In the genomic region with DNA sequence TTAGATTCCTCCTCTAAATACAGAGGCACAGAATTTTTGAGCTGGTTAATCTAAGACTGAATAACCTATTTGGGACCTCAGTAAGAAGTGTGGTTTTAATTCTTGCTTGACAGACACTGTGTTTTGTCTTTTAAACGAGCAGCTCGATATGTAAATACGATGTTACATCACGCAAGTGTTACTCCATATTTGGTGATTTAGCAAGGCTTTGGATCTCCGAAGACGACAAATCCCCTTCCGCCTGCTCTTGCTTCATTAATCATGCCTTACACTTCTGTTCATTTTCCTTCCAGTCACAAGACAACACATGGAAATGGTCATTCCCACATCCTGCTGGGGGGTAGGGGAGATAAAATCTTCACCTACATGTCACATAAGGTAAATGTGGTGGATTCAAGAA, we compare ENCODE assay signal across 16 cellular contexts. TPM values are rescaled to one million over a fixed set of nuclear protein-coding genes. Genes with fewer than 3 reads are reported as not detected.
A peak's percentile ranks its signal among the peaks of the same experiment; 100 is the strongest.
DNase-seq lines count a peak whose midpoint lies in the region; ATAC-seq and TF ChIP-seq lines count a peak whose summit lies in the region.
"Had no signal": no experiment of that assay in that cellular context is flagged by ENCODE, and none has a peak within 500 bp of the region (broad histone marks: within the 10 kb centered on the region; RNA-seq: fewer than 3 reads in every experiment).

No MANE protein-coding gene starts in this region.

- H3K36me3 ChIP-seq in BLaER1: peaks cover 68% of the 10 kb centered on the region
- H3K36me3 ChIP-seq: ovary, uterus had no signal

- no peak overlapping the region for H2BK120ac ChIP-seq in H9 (ENCODE audit: low read depth, low read length, poor library complexity, severe bottlenecking)

- no peak overlapping the region for H2BK5ac ChIP-seq in H9 (ENCODE audit: insufficient read length, low read length)

- peak overlapping the region; percentile 57 for H3T11ph ChIP-seq in H9 (ENCODE audit: low read length)

- H3K27ac Mint-ChIP-seq in H9: peak overlapping the region; percentile 30 to 77 (median 63); a peak in 2 of 7 replicates
- peak overlapping the region in 4 of 5 experiments; percentile 98 to 99 (median 98) for H3K27ac Mint-ChIP-seq in brain
- peak overlapping the region; percentile 76 for H3K27ac Mint-ChIP-seq in mesothelial cell of epicardium
- no peak overlapping the region for H3K27ac Mint-ChIP-seq in activated naive CD4-positive, alpha-beta T cell treated with anti-CD3 and anti-CD28 coated beads for 36 hours
- no peak overlapping the region for H3K27ac Mint-ChIP-seq in activated T-helper 17 cell treated with anti-CD3 and anti-CD28 coated beads, Interleukin-2, amount 50 U/mL, for 72 hours
- H3K27ac Mint-ChIP-seq in chondrocyte (ENCODE audit: unreplicated experiment): no peak overlapping the region
- no peak overlapping the region for H3K27ac Mint-ChIP-seq in osteocyte (ENCODE audit: unreplicated experiment)

- no peak overlapping the region for H3K23ac ChIP-seq in H9 (ENCODE audit: insufficient read length, low read depth, low read length)

- no peak overlapping the region for H2AK5ac ChIP-seq in H9 (ENCODE audit: insufficient read length, low read length)

- H3K23me2 ChIP-seq in H9 (ENCODE audit: insufficient read length, low read depth, low read length, poor library complexity, severe bottlenecking): peaks cover 4% of the 10 kb centered on the region

- H2AFZ ChIP-seq in H9 (ENCODE audit: low read length): no peak overlapping the region

- H3K27me3 Mint-ChIP-seq in H9 (ENCODE audit: low read depth) (no peaks in the 10 kb centered on the region), brain (no peaks in the 10 kb centered on the region), mesothelial cell of epicardium (ENCODE audit: low read depth) (no peaks in the 10 kb centered on the region), chondrocyte (ENCODE audit: low read depth) (no peaks in the 10 kb centered on the region), osteocyte (ENCODE audit: unreplicated experiment) (no peaks in the 10 kb centered on the region)
- peaks cover 48% of the 10 kb centered on the region for H3K27me3 Mint-ChIP-seq in activated naive CD4-positive, alpha-beta T cell treated with anti-CD3 and anti-CD28 coated beads for 36 hours (ENCODE audit: low read depth)
- H3K27me3 Mint-ChIP-seq in activated T-helper 17 cell treated with anti-CD3 and anti-CD28 coated beads, Interleukin-2, amount 50 U/mL, for 72 hours: peaks cover 52% of the 10 kb centered on the region

- H3K14ac ChIP-seq in H9 (ENCODE audit: insufficient read depth, low read length): no peak overlapping the region

- TF ChIP-seq CTCF in H9 (conservative IDR thresholded peaks at IDR 0.05): no peak
- TF ChIP-seq CTCF in brain (conservative IDR thresholded peaks at IDR 0.05): no peak
- TF ChIP-seq CTCF in mesothelial cell of epicardium (IDR thresholded peaks at IDR 0.05; ENCODE audit: unreplicated experiment): no peak
- TF ChIP-seq CTCF in chondrocyte (IDR thresholded peaks at IDR 0.05): no peak
- no peak for TF ChIP-seq CTCF in osteocyte (IDR thresholded peaks at IDR 0.05)

- H3K4me1 Mint-ChIP-seq in H9 (peaks cover 81 to 84% of the 10 kb centered on the region in 2 experiments), brain (peaks cover 96% of the 10 kb centered on the region), mesothelial cell of epicardium (peaks cover 85% of the 10 kb centered on the region), chondrocyte (ENCODE audit: low read depth) (peaks cover 9% of the 10 kb centered on the region), osteocyte (ENCODE audit: unreplicated experiment) (peaks cover 8% of the 10 kb centered on the region)
- H3K4me1 Mint-ChIP-seq in activated naive CD4-positive, alpha-beta T cell treated with anti-CD3 and anti-CD28 coated beads for 36 hours (ENCODE audit: low read depth): peaks cover 4% of the 10 kb centered on the region
- peaks cover 2% of the 10 kb centered on the region for H3K4me1 Mint-ChIP-seq in activated T-helper 17 cell treated with anti-CD3 and anti-CD28 coated beads, Interleukin-2, amount 50 U/mL, for 72 hours

- H3K56ac ChIP-seq in H9 (ENCODE audit: insufficient read length, low read depth, low read length): no peak overlapping the region

- H3K9me3 ChIP-seq in BLaER1: no peaks in the 10 kb centered on the region
- no peaks in the 10 kb centered on the region for H3K9me3 ChIP-seq in H9 (ENCODE audit: control insufficient read depth, low read depth, low read length)
- H3K9me3 ChIP-seq: ovary, uterus had no signal

- ATAC-seq in activated T-helper 17 cell treated with anti-CD3 and anti-CD28 coated beads, Interleukin-2, amount 50 U/mL, for 72 hours (replicated peaks): no peak
- ATAC-seq: SK-N-SH treated with all-trans-retinoic acid at 6 μM for 48 hours had no signal

- no peak overlapping the region for H4K91ac ChIP-seq in H9 (ENCODE audit: insufficient read length, low read depth, low read length)

- peak overlapping the region; percentile 98 for H3K27ac ChIP-seq in BLaER1
- peak overlapping the region; percentile 7 for H3K27ac ChIP-seq in H9 (ENCODE audit: insufficient read length, low read depth, low read length)
- H3K27ac ChIP-seq: ovary, uterus, WERI-Rb-1 had no signal

- intact Hi-C loops in activated naive CD4-positive, alpha-beta T cell treated with anti-CD3 and anti-CD28 coated beads for 36 hours (cut with micrococcal nuclease): no loop called here

- H3K79me1 ChIP-seq in H9 (ENCODE audit: insufficient read depth, low read depth, low read length, poor library complexity, severe bottlenecking): peaks cover 6% of the 10 kb centered on the region

- H3K27me3 ChIP-seq in BLaER1 (no peaks in the 10 kb centered on the region), H9 (ENCODE audit: insufficient read depth, low read length) (no peaks in the 10 kb centered on the region)
- H3K27me3 ChIP-seq: ovary had no signal

- peak overlapping the region; percentile 94; the same call in 1 of the 2 replicates for H3K4me3 ChIP-seq in BLaER1
- H3K4me3 ChIP-seq: ovary, uterus had no signal

- peak overlapping the region; percentile 73 for H3K18ac ChIP-seq in H9 (ENCODE audit: insufficient read length, low read depth, low read length)

- H3K36me3 Mint-ChIP-seq in H9 (ENCODE audit: insufficient read depth in 1 of 3, low read depth in 3 of 3) (peaks cover 27 to 77% (median 52%) of the 10 kb centered on the region in 3 experiments; a peak in 6 of 7 replicates), brain (peaks cover 28% of the 10 kb centered on the region), mesothelial cell of epicardium (peaks cover 7% of the 10 kb centered on the region), chondrocyte (ENCODE audit: low read depth) (peaks cover 15% of the 10 kb centered on the region), osteocyte (ENCODE audit: unreplicated experiment) (peaks cover 17% of the 10 kb centered on the region)
- H3K36me3 Mint-ChIP-seq in activated naive CD4-positive, alpha-beta T cell treated with anti-CD3 and anti-CD28 coated beads for 36 hours (ENCODE audit: low read depth): no peaks in the 10 kb centered on the region
- no peaks in the 10 kb centered on the region for H3K36me3 Mint-ChIP-seq in activated T-helper 17 cell treated with anti-CD3 and anti-CD28 coated beads, Interleukin-2, amount 50 U/mL, for 72 hours (ENCODE audit: low read depth)

- H4K20me1 ChIP-seq in BLaER1 (peaks cover 99% of the 10 kb centered on the region), H9 (ENCODE audit: control insufficient read depth, insufficient read depth, insufficient read length) (no peaks in the 10 kb centered on the region)

- DNase-seq in H9: no peak
- DNase-seq in mesothelial cell of epicardium (ENCODE audit: low spot score in 2 of 2, unreplicated experiment in 2 of 2): no peak
- no peak for DNase-seq in activated naive CD4-positive, alpha-beta T cell treated with anti-CD3 and anti-CD28 coated beads for 36 hours
- DNase-seq in chondrocyte (ENCODE audit: low spot score): no peak
- no peak for DNase-seq in osteocyte (ENCODE audit: extremely low spot score, unreplicated experiment)
- DNase-seq: activated naive CD4-positive, alpha-beta T cell treated with anti-CD3 and anti-CD28 coated beads, Interleukin-2, amount 50 U/mL, for 16 hours; cerebellar nuclear complex; NCI-H1694 treated with DMSO at 0.1 percent for 48 hours; NCI-H774; ovary; uterus; WERI-Rb-1 had no signal

- no peak overlapping the region for H3K4ac ChIP-seq in H9 (ENCODE audit: low read depth, low read length)

- H3K4me2 ChIP-seq in BLaER1: peak overlapping the region; percentile 92
- no peak overlapping the region for H3K4me2 ChIP-seq in H9 (ENCODE audit: insufficient read depth, insufficient read length, low read length)

- H2BK15ac ChIP-seq in H9 (ENCODE audit: low read depth, low read length): no peak overlapping the region

- H3K4me3 Mint-ChIP-seq in H9 (no peak overlapping the region), brain (peak overlapping the region; percentile 19 to 97 (median 93)), mesothelial cell of epicardium (no peak overlapping the region), chondrocyte (ENCODE audit: unreplicated experiment) (no peak overlapping the region), osteocyte (ENCODE audit: unreplicated experiment) (no peak overlapping the region)
- no peak overlapping the region for H3K4me3 Mint-ChIP-seq in activated naive CD4-positive, alpha-beta T cell treated with anti-CD3 and anti-CD28 coated beads for 36 hours
- no peak overlapping the region for H3K4me3 Mint-ChIP-seq in activated T-helper 17 cell treated with anti-CD3 and anti-CD28 coated beads, Interleukin-2, amount 50 U/mL, for 72 hours

- H3K4me1 ChIP-seq in BLaER1: peaks cover 96% of the 10 kb centered on the region
- H3K4me1 ChIP-seq in H9 (ENCODE audit: insufficient read depth, low read length): peaks cover 12% of the 10 kb centered on the region

- no CpG with 5 or more reads among the region's 7 CpGs for WGBS in H9 (ENCODE audit: extremely low coverage, insufficient read length, low lambda C conversion rate)

- H4K5ac ChIP-seq in H9 (ENCODE audit: insufficient read length, low read depth, low read length): no peak overlapping the region

- H3K9ac ChIP-seq in BLaER1 (peak overlapping the region; percentile 23; the same call in 1 of the 2 replicates), H9 (ENCODE audit: extremely low read depth, insufficient read length, low read length) (no peak overlapping the region)

- CTCF ChIA-PET in activated naive CD4-positive, alpha-beta T cell treated with anti-CD3 and anti-CD28 coated beads for 36 hours (lab: Charles Lee): no interaction called here

- H2BK20ac ChIP-seq in H9 (ENCODE audit: low read depth, low read length, poor library complexity, severe bottlenecking): no peak overlapping the region

- H4K8ac ChIP-seq in H9 (replicated peaks; ENCODE audit: insufficient read length, low read depth, low read length): no peak overlapping the region

- H3K9me3 Mint-ChIP-seq in H9 (no peaks in the 10 kb centered on the region), brain (no peaks in the 10 kb centered on the region), mesothelial cell of epicardium (no peaks in the 10 kb centered on the region), chondrocyte (ENCODE audit: low read depth) (no peaks in the 10 kb centered on the region), osteocyte (ENCODE audit: unreplicated experiment) (no peaks in the 10 kb centered on the region)
- no peaks in the 10 kb centered on the region for H3K9me3 Mint-ChIP-seq in activated naive CD4-positive, alpha-beta T cell treated with anti-CD3 and anti-CD28 coated beads for 36 hours
- no peaks in the 10 kb centered on the region for H3K9me3 Mint-ChIP-seq in activated T-helper 17 cell treated with anti-CD3 and anti-CD28 coated beads, Interleukin-2, amount 50 U/mL, for 72 hours

- H3K79me2 ChIP-seq in H9 (ENCODE audit: insufficient read depth, low read length): peaks cover 31% of the 10 kb centered on the region; the same call in 1 of the 2 replicates

- no peak overlapping the region for H2BK12ac ChIP-seq in H9 (ENCODE audit: insufficient read length, low read depth, low read length)

RNA-seq across cellular contexts. Expression of gene BCL11A, which starts 9.4 kb away (rescaled TPM):
- 91.4 and 92.7 TPM in 2 replicates for total RNA-seq in H9 (2021)
- 22.7 TPM for polyA plus RNA-seq in brain (ENCODE audit: insufficient read depth, low read depth, low replicate concordance)
- total RNA-seq in mesothelial cell of epicardium: 139 to 142 TPM (median 141 TPM) in 3 replicates
- total RNA-seq in activated naive CD4-positive, alpha-beta T cell treated with anti-CD3 and anti-CD28 coated beads for 36 hours: under 1 TPM; 0.52 to 0.67 TPM
- total RNA-seq in activated T-helper 17 cell treated with anti-CD3 and anti-CD28 coated beads, Interleukin-2, amount 50 U/mL, for 72 hours: under 1 TPM in 1 of 2 donors, not detected in 1; 0.90 TPM
- total RNA-seq in chondrocyte: 11.1 to 15.4 TPM (median 13.4 TPM) in 3 replicates
- total RNA-seq in osteocyte: 9.7 and 10.7 TPM in 2 replicates

Comparison
In these comparisons a context has a peak if more than half of its experiments do, and no peak if none do; other contexts are left out.
1. H3K27ac Mint-ChIP-seq: peak in H9 (3 of 3), brain (4 of 5) and mesothelial cell of epicardium (single experiment); none in activated naive CD4-positive, alpha-beta T cell treated with anti-CD3 and anti-CD28 coated beads for 36 hours (single experiment), activated T-helper 17 cell treated with anti-CD3 and anti-CD28 coated beads, Interleukin-2, amount 50 U/mL, for 72 hours (single experiment), chondrocyte (single experiment) and osteocyte (single experiment).
2. H3K4me3 Mint-ChIP-seq: peak in brain (5 of 5); none in H9 (0 of 2), mesothelial cell of epicardium (single experiment), activated naive CD4-positive, alpha-beta T cell treated with anti-CD3 and anti-CD28 coated beads for 36 hours (single experiment), activated T-helper 17 cell treated with anti-CD3 and anti-CD28 coated beads, Interleukin-2, amount 50 U/mL, for 72 hours (single experiment), chondrocyte (single experiment) and osteocyte (single experiment).